ENCODE assay signal across 18 cellular contexts in the genomic region with DNA sequence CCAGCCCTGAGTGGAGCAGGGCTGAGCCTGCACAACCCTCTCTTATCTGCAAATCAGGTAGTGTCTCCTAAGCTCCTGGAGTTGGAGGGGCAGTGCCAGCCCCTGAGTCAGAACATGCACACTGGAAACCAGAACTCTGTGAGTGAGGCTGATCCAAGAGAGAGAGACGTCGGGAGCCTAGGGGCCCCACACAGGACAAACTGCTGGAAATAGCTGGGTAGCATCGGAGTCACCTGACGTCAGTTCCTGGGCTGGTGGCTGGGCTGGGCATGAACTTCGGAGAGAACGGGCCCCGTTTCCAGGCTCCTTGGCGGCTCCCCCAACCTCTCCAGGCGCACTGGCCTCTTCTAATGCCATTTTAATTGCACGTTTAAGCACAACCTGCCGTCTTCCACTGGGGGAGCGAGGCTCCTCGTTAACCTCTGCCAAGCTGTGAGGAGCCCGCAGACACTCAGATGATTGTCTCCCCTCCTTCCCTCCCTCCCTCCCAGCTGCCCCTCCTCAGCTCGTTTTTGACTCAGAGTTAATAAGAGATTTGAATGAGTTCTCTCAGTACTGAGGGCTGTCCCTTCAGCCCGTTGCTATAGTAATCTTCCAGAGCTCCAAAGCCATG.
DNase-seq lines count a peak whose midpoint lies in the region; ATAC-seq, FAIRE-seq and TF ChIP-seq lines count a peak whose summit lies in the region.
"Had no signal": no experiment of that assay in that cellular context is flagged by ENCODE, and none has a peak within 500 bp of the region (broad histone marks: within the 10 kb centered on the region; RNA-seq: fewer than 3 reads in every experiment).

No MANE protein-coding gene starts in this region.

- peaks cover 14% of the 10 kb centered on the region for H3K4me1 Mint-ChIP-seq in activated CD4-positive, alpha-beta T cell treated with anti-CD3 and anti-CD28 coated beads for 36 hours
- H3K4me1 Mint-ChIP-seq in activated CD8-positive, alpha-beta T cell treated with anti-CD3 and anti-CD28 coated beads, Interleukin-2, amount 10 ng/mL, durations not matched to agents 7 days and 5 days (ENCODE audit: low read depth) = no peaks in the 10 kb centered on the region

- no peak for DNase-seq in GM12891 (ENCODE audit: insufficient read length, low spot score)
- peak; percentile 95 for DNase-seq in NCI-H526 treated with DMSO at 0.1 percent for 48 hours (lab: John Stamatoyannopoulos, UW)
- DNase-seq in glomerular visceral epithelial cell (ENCODE audit: extremely low spot score) = peak; percentile 9
- peak in 7 of 10 donors; percentile 10 to 78 (median 35) for DNase-seq in posterior cingulate gyrus
- DNase-seq in activated CD4-positive, alpha-beta T cell treated with anti-CD3 and anti-CD28 coated beads for 36 hours = no peak
- DNase-seq in activated CD8-positive, alpha-beta T cell treated with anti-CD3 and anti-CD28 coated beads, Interleukin-2, amount 10 ng/mL, durations not matched to agents 7 days and 5 days = no peak
- DNase-seq: activated CD4-positive, alpha-beta T cell treated with anti-CD3 and anti-CD28 coated beads for 48 hours; activated T-cell treated with anti-CD3 and anti-CD28 coated beads, Interleukin-2, amount 50 U/mL, for 4 hours; dermis blood vessel endothelial cell; KBM-7; kidney; NCI-H1930; PC-9; stimulated activated CD4-positive, alpha-beta T cell treated with anti-CD3 and anti-CD28 coated beads, Interleukin-4, amount 100 ng/mL, for 4 hours; stimulated activated naive CD4-positive, alpha-beta T cell had no signal

- no peak for TF ChIP-seq POLR2A in GM12891 (IDR thresholded peaks at IDR 0.05; ENCODE audit: low read depth, low read length)

- H3K9me3 Mint-ChIP-seq in activated CD4-positive, alpha-beta T cell treated with anti-CD3 and anti-CD28 coated beads for 36 hours (ENCODE audit: low read depth) = no peaks in the 10 kb centered on the region
- no peaks in the 10 kb centered on the region for H3K9me3 Mint-ChIP-seq in activated CD8-positive, alpha-beta T cell treated with anti-CD3 and anti-CD28 coated beads, Interleukin-2, amount 10 ng/mL, durations not matched to agents 7 days and 5 days (ENCODE audit: insufficient read depth)
- H3K9me3 Mint-ChIP-seq: activated T-cell treated with anti-CD3 and anti-CD28 coated beads, Interleukin-2, amount 50 U/mL, for 4 hours had no signal

- H3K27me3 Mint-ChIP-seq in activated CD4-positive, alpha-beta T cell treated with anti-CD3 and anti-CD28 coated beads for 36 hours = peaks cover 8% of the 10 kb centered on the region
- H3K27me3 Mint-ChIP-seq in activated CD8-positive, alpha-beta T cell treated with anti-CD3 and anti-CD28 coated beads, Interleukin-2, amount 10 ng/mL, durations not matched to agents 7 days and 5 days (ENCODE audit: low read depth) = no peaks in the 10 kb centered on the region

- CTCF ChIA-PET in activated CD4-positive, alpha-beta T cell treated with anti-CD3 and anti-CD28 coated beads for 36 hours (lab: Charles Lee) = interaction anchor here (1.5 kb wide), 1 partner anchor 30 kb away, joined by 6 read pairs; no protein-coding TSS in a partner anchor
- CTCF ChIA-PET in activated CD8-positive, alpha-beta T cell treated with anti-CD3 and anti-CD28 coated beads, Interleukin-2, amount 10 ng/mL, durations not matched to agents 7 days and 5 days (lab: Charles Lee) = no interaction called here

- no peak for ATAC-seq in GM21367 (IDR thresholded peaks at IDR 0.05; ENCODE audit: unreplicated experiment)
- no peak for ATAC-seq in activated CD4-positive, alpha-beta T cell treated with anti-CD3 and anti-CD28 coated beads for 36 hours
- no peak for ATAC-seq in activated CD8-positive, alpha-beta T cell treated with anti-CD3 and anti-CD28 coated beads, Interleukin-2, amount 10 ng/mL, durations not matched to agents 7 days and 5 days
- ATAC-seq: activated T-cell treated with anti-CD3 and anti-CD28 coated beads, Interleukin-2, amount 50 U/mL, for 4 hours; sciatic nerve had no signal

- no peak overlapping the region for H3K27ac Mint-ChIP-seq in activated CD4-positive, alpha-beta T cell treated with anti-CD3 and anti-CD28 coated beads for 36 hours
- no peak overlapping the region for H3K27ac Mint-ChIP-seq in activated CD8-positive, alpha-beta T cell treated with anti-CD3 and anti-CD28 coated beads, Interleukin-2, amount 10 ng/mL, durations not matched to agents 7 days and 5 days

- POLR2A ChIA-PET in activated CD4-positive, alpha-beta T cell treated with anti-CD3 and anti-CD28 coated beads for 36 hours (lab: Charles Lee) = no interaction called here
- POLR2A ChIA-PET in activated CD8-positive, alpha-beta T cell treated with anti-CD3 and anti-CD28 coated beads, Interleukin-2, amount 10 ng/mL, durations not matched to agents 7 days and 5 days (lab: Charles Lee) = no interaction called here

- intact Hi-C loops in posterior cingulate gyrus (cut with DNase I) = no loop called here
- intact Hi-C loops in activated CD4-positive, alpha-beta T cell treated with anti-CD3 and anti-CD28 coated beads for 36 hours (cut with DNase I, micrococcal nuclease) = loop anchor here in 1 of 2 experiments (10.0 kb wide), 1 partner anchor 588 kb away; a partner anchor contains a TSS

- no peak overlapping the region for H3K4me3 Mint-ChIP-seq in activated CD4-positive, alpha-beta T cell treated with anti-CD3 and anti-CD28 coated beads for 36 hours
- H3K4me3 Mint-ChIP-seq in activated CD8-positive, alpha-beta T cell treated with anti-CD3 and anti-CD28 coated beads, Interleukin-2, amount 10 ng/mL, durations not matched to agents 7 days and 5 days = no peak overlapping the region
- H3K4me3 Mint-ChIP-seq: activated T-cell treated with anti-CD3 and anti-CD28 coated beads, Interleukin-2, amount 50 U/mL, for 4 hours had no signal

- no peaks in the 10 kb centered on the region for H3K36me3 Mint-ChIP-seq in activated CD4-positive, alpha-beta T cell treated with anti-CD3 and anti-CD28 coated beads for 36 hours (ENCODE audit: low read depth)
- H3K36me3 Mint-ChIP-seq in activated CD8-positive, alpha-beta T cell treated with anti-CD3 and anti-CD28 coated beads, Interleukin-2, amount 10 ng/mL, durations not matched to agents 7 days and 5 days (ENCODE audit: low read depth) = no peaks in the 10 kb centered on the region

- peak; percentile 26 for FAIRE-seq in GM12891 (lab: Jason Lieb, UNC)
- FAIRE-seq: G401.6, kidney had no signal

TF ChIP-seq in GM12891, 5 proteins besides CTCF, POLR2A, EP300 and RAD21:
- no peak for TF ChIP-seq POLR2AphosphoS5 (IDR thresholded peaks at IDR 0.05; ENCODE audit: low read depth, low read length)
- no peak for TF ChIP-seq SPI1 (IDR thresholded peaks at IDR 0.05; ENCODE audit: low read depth, low read length)
- no peak for TF ChIP-seq PAX5 (IDR thresholded peaks at IDR 0.05; ENCODE audit: insufficient read depth, low read length, severe bottlenecking)
- TF ChIP-seq POU2F2 (IDR thresholded peaks at IDR 0.05; ENCODE audit: low read depth, low read length) = no peak
- no peak for TF ChIP-seq TAF1 (IDR thresholded peaks at IDR 0.05; ENCODE audit: low read depth, low read length)

Comparison
In these comparisons a context has a peak if more than half of its experiments do, and no peak if none do; other contexts are left out.
1. DNase-seq: peak in NCI-H526 treated with DMSO at 0.1 percent for 48 hours (single experiment), glomerular visceral epithelial cell (single experiment) and posterior cingulate gyrus (7 of 10); none in GM12891 (single experiment), activated CD4-positive, alpha-beta T cell treated with anti-CD3 and anti-CD28 coated beads for 36 hours (single experiment) and activated CD8-positive, alpha-beta T cell treated with anti-CD3 and anti-CD28 coated beads, Interleukin-2, amount 10 ng/mL, durations not matched to agents 7 days and 5 days (single experiment).